ENCODE assay signal across 1 cellular context in the genomic region with DNA sequence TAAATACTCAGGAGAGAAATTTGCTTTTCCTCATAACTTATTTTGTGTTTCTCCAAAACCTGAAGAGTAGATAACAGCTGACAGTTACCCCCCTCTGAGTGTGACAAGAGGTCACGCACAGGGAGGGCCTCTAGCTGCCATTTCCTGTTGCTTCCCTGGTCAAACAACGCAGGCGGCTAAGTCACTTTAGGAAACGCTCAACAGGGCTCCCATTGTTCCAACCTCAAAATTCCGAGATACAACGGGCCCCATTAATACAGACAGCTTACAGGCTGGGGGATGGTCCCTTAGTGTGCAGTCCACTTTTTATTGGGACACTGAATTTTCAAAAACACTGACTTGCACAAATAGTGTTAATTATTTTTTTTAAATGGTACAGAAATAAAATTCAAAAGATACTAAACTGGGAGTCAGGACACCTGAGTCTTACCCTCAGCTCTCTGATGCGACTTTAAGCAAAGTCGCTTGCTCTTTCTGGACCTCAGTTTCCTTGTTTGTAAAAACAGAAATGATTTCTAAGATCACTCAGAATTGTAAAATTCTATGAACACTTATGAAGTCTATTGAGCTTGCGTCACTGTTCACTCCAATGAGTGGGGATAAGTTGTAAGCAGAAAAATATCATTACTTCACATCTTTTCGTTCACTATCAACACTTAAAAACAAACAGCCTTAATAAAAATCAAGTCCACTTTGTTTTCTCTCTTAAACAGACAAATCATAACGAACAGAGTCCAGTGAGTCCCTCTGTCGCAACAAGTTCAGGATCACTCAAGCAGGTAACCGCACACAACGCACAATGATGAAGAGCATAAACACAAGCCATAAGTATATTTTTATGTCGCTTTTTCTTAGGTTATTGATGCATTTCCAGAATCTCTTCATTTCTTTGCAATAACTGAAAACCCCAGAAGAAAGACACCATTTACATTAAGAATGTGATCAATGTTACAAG.
TF ChIP-seq lines count a peak whose summit lies in the region.

No MANE protein-coding gene starts in this region.

TF ChIP-seq in K562, 482 proteins besides CTCF, POLR2A, EP300 and RAD21 (continued from another document):
- TF ChIP-seq, protein P1, sequence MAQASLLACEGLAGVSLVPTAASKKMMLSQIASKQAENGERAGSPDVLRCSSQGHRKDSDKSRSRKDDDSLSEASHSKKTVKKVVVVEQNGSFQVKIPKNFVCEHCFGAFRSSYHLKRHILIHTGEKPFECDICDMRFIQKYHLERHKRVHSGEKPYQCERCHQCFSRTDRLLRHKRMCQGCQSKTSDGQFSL (CRISPR knock-in tag; IDR thresholded peaks at IDR 0.05) = no peak
- TF ChIP-seq, protein P1 (tag; IDR thresholded peaks at IDR 0.05) = peak in 1 of 2 experiments; percentile 56; a peak in 2 of 4 replicates
- TF ChIP-seq RBFOX2 (IDR thresholded peaks at IDR 0.05; ENCODE audit: low read depth, low read length) = peak; percentile 53; the same call in 1 of the 2 replicates
- TF ChIP-seq EGR1 (conservative IDR thresholded peaks at IDR 0.05) = no peak
- TF ChIP-seq NR0B1 (IDR thresholded peaks at IDR 0.05; ENCODE audit: partially characterized antibody) = no peak
- no peak for TF ChIP-seq ZNF561 (CRISPR knock-in tag; conservative IDR thresholded peaks at IDR 0.05)
- no peak for TF ChIP-seq ZNF263 (CRISPR knock-in tag; IDR thresholded peaks at IDR 0.05; ENCODE audit: borderline replicate concordance)
- peak; percentile 80 for TF ChIP-seq MEIS2 (IDR thresholded peaks at IDR 0.05; ENCODE audit: partially characterized antibody)
- TF ChIP-seq PKNOX1 (IDR thresholded peaks at IDR 0.05) = peak; percentile 85
- peak; percentile 77 for TF ChIP-seq SMARCA4 (IDR thresholded peaks at IDR 0.05)
- TF ChIP-seq ZNF347 (CRISPR knock-in tag; IDR thresholded peaks at IDR 0.05; ENCODE audit: low read depth) = no peak
- no peak for TF ChIP-seq MBD2 (IDR thresholded peaks at IDR 0.05; ENCODE audit: borderline replicate concordance, low read depth)
- no peak for TF ChIP-seq STAG1 (CRISPR knock-in tag; IDR thresholded peaks at IDR 0.05; ENCODE audit: borderline replicate concordance)
- TF ChIP-seq ZNF197 (CRISPR knock-in tag; IDR thresholded peaks at IDR 0.05; ENCODE audit: low read depth) = peak; percentile 92
- no peak for TF ChIP-seq TCF7L2 (IDR thresholded peaks at IDR 0.05; ENCODE audit: low read depth, low read length)
- no peak for TF ChIP-seq NR4A1 (CRISPR knock-in tag; IDR thresholded peaks at IDR 0.05)
- peak; percentile 81 for TF ChIP-seq NR4A1 (tag; IDR thresholded peaks at IDR 0.05)
- TF ChIP-seq ZNF644 (tag; IDR thresholded peaks at IDR 0.05; ENCODE audit: low read depth) = peak; percentile 84; the same call in 1 of the 2 replicates
- peak; percentile 37 to 68; a peak in 3 of 4 replicates for TF ChIP-seq MAZ (CRISPR knock-in tag; conservative IDR thresholded peaks at IDR 0.05 in 1 of 2, IDR thresholded peaks at IDR 0.05 in 1 of 2)
- no peak for TF ChIP-seq ZNF764 (CRISPR knock-in tag; IDR thresholded peaks at IDR 0.05; ENCODE audit: low read depth)
- no peak for TF ChIP-seq ZNF253 (CRISPR knock-in tag; conservative IDR thresholded peaks at IDR 0.05)
- TF ChIP-seq TEAD1 (CRISPR knock-in tag; IDR thresholded peaks at IDR 0.05) = peak in 1 of 2 experiments; percentile 69; a peak in 2 of 4 replicates
- TF ChIP-seq NR2C1 (IDR thresholded peaks at IDR 0.05) = peak; percentile 76
- TF ChIP-seq NR2C1 (tag; IDR thresholded peaks at IDR 0.05) = peak; percentile 92
- TF ChIP-seq ZNF639 (CRISPR knock-in tag; conservative IDR thresholded peaks at IDR 0.05 in 1 of 2, IDR thresholded peaks at IDR 0.05 in 1 of 2) = peak in 1 of 2 experiments; percentile 92; a peak in 2 of 4 replicates
- TF ChIP-seq, protein P2, sequence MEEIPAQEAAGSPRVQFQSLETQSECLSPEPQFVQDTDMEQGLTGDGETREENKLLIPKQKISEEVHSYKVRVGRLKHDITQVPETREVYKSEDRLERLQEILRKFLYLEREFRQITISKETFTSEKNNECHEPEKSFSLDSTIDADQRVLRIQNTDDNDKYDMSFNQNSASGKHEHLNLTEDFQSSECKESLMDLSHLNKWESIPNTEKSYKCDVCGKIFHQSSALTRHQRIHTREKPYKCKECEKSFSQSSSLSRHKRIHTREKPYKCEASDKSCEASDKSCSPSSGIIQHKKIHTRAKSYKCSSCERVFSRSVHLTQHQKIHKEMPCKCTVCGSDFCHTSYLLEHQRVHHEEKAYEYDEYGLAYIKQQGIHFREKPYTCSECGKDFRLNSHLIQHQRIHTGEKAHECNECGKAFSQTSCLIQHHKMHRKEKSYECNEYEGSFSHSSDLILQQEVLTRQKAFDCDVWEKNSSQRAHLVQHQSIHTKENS (CRISPR knock-in tag; IDR thresholded peaks at IDR 0.05) = no peak
- peak; percentile 66 for TF ChIP-seq C11orf30 (IDR thresholded peaks at IDR 0.05; ENCODE audit: low read depth)
- TF ChIP-seq POLR3A (IDR thresholded peaks at IDR 0.05; ENCODE audit: borderline replicate concordance, extremely low read depth, insufficient read depth, insufficient read length) = no peak
- TF ChIP-seq CEBPG (CRISPR knock-in tag; IDR thresholded peaks at IDR 0.05) = peak; percentile 47; the same call in 1 of the 2 replicates
- peak; percentile 47 to 74 for TF ChIP-seq CEBPG (tag; conservative IDR thresholded peaks at IDR 0.05 in 1 of 2, IDR thresholded peaks at IDR 0.05 in 1 of 2)
- peak; percentile 73 for TF ChIP-seq DPF2 (IDR thresholded peaks at IDR 0.05)
- 0 out of 2 replicates have a peak, but pooled peaks have one; percentile 8 for TF ChIP-seq IFI16 (CRISPR knock-in tag; IDR thresholded peaks at IDR 0.05)
